ENCODE assay signal across 12 cellular contexts in the genomic region with DNA sequence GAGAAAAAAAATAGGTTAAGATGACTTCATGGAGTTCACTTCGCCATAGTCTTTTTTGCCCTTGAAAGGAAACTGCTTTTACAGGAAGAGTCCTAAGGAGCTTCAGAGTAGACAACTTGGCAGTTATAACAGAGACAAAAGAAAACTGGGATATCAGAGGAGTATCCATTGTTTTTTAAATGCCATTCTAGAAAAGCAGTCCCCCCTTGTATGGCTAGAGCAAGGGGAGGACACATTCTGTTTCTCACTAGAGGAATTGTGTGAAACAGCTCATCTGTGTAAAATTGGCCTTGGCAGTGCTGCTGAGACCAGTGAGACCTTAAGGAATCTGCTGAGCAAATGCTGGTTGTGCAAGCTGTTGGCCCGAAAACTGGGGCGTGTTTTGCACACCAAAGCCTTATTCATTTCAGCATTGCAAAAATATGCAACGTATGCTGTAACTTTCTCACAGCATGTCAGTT.
DNase-seq lines count a peak whose midpoint lies in the region; ATAC-seq, FAIRE-seq and TF ChIP-seq lines count a peak whose summit lies in the region.
"Had no signal": no experiment of that assay in that cellular context is flagged by ENCODE, and none has a peak within 500 bp of the region (broad histone marks: within the 10 kb centered on the region; RNA-seq: fewer than 3 reads in every experiment).

No MANE protein-coding gene starts in this region.

- H3K4me1 ChIP-seq in astrocyte (ENCODE audit: insufficient read depth, low read length) (peaks cover 34% of the 10 kb centered on the region), heart left ventricle (peaks cover 9 to 78% (median 62%) of the 10 kb centered on the region in 12 donors), parathyroid adenoma (peaks cover 66% of the 10 kb centered on the region)

- peak; percentile 48 to 54 for DNase-seq in AML-193 (lab: John Stamatoyannopoulos, UW)
- DNase-seq in astrocyte (ENCODE audit: low read depth): peak; percentile 58
- DNase-seq in heart left ventricle: peak; percentile 26 to 73 (median 60)
- no peak for DNase-seq in NCI-H748 (lab: John Stamatoyannopoulos, UW; ENCODE audit: unreplicated experiment)
- DNase-seq in activated naive CD4-positive, alpha-beta T cell treated with anti-CD3 and anti-CD28 coated beads, Interleukin-2, amount 10 ng/mL, durations not matched to agents 7 days and 5 days: no peak
- no peak for DNase-seq in T-helper 1 cell
- DNase-seq: activated naive CD4-positive, alpha-beta T cell treated with Interleukin-2 at 50 U/mL for 16 hours; stimulated activated CD4-positive, alpha-beta T cell treated with anti-CD3 and anti-CD28 coated beads, Interleukin-12 subunit alpha, Interleukin-12 subunit beta, amount 100 ng/mL, for 4 hours; WERI-Rb-1 had no signal

- TF ChIP-seq CTCF in astrocyte (IDR thresholded peaks at IDR 0.05; ENCODE audit: insufficient read depth, low read depth, low read length) (no peak), heart left ventricle (IDR thresholded peaks at IDR 0.05) (no peak), parathyroid adenoma (IDR thresholded peaks at IDR 0.05) (no peak)

- peak overlapping the region; percentile 11 for H3K27ac Mint-ChIP-seq in astrocyte (ENCODE audit: unreplicated experiment)
- no peak overlapping the region for H3K27ac Mint-ChIP-seq in activated naive CD4-positive, alpha-beta T cell treated with anti-CD3 and anti-CD28 coated beads, Interleukin-2, amount 10 ng/mL, durations not matched to agents 7 days and 5 days
- H3K27ac Mint-ChIP-seq: B cell had no signal

- CTCF ChIA-PET in activated naive CD4-positive, alpha-beta T cell treated with anti-CD3 and anti-CD28 coated beads, Interleukin-2, amount 10 ng/mL, durations not matched to agents 7 days and 5 days (lab: Charles Lee): no interaction called here

- H3K27me3 ChIP-seq in astrocyte (ENCODE audit: insufficient read depth, low read length) (no peaks in the 10 kb centered on the region), heart left ventricle (no peaks in the 10 kb centered on the region), parathyroid adenoma (ENCODE audit: control insufficient read depth, insufficient read depth, low read length) (no peaks in the 10 kb centered on the region)

- H3K4me1 Mint-ChIP-seq in astrocyte (ENCODE audit: low read depth, unreplicated experiment): peaks cover 37% of the 10 kb centered on the region
- no peaks in the 10 kb centered on the region for H3K4me1 Mint-ChIP-seq in activated naive CD4-positive, alpha-beta T cell treated with anti-CD3 and anti-CD28 coated beads, Interleukin-2, amount 10 ng/mL, durations not matched to agents 7 days and 5 days
- H3K4me1 Mint-ChIP-seq: B cell had no signal

- H3K4me3 ChIP-seq in astrocyte (ENCODE audit: insufficient read depth, low read depth, low read length) (no peak overlapping the region), heart left ventricle (no peak overlapping the region), parathyroid adenoma (ENCODE audit: low read depth, low read length) (no peak overlapping the region)

- no peaks in the 10 kb centered on the region for H3K9me3 ChIP-seq in astrocyte (ENCODE audit: insufficient read depth, low read depth, low read length)
- H3K9me3 ChIP-seq in heart left ventricle: no peaks in the 10 kb centered on the region
- no peaks in the 10 kb centered on the region for H3K9me3 ChIP-seq in parathyroid adenoma (ENCODE audit: control insufficient read depth, low read length)

- no peaks in the 10 kb centered on the region for H3K79me2 ChIP-seq in astrocyte (ENCODE audit: insufficient read depth, low read length)
- H3K79me2 ChIP-seq in parathyroid adenoma: peaks cover 4% of the 10 kb centered on the region

- no peaks in the 10 kb centered on the region for H4K20me1 ChIP-seq in astrocyte (ENCODE audit: insufficient read depth, low read length)

- TF ChIP-seq POLR2A in heart left ventricle (IDR thresholded peaks at IDR 0.05): no peak

- FAIRE-seq in astrocyte (lab: Jason Lieb, UNC): peak; percentile 64

- H2AFZ ChIP-seq in astrocyte (ENCODE audit: low read depth, low read length) (peak overlapping the region; percentile 13), parathyroid adenoma (peak overlapping the region; percentile 53)

- H3K27ac ChIP-seq in astrocyte (ENCODE audit: low read depth, low read length) (peak overlapping the region; percentile 6), heart left ventricle (peak overlapping the region; percentile 65 to 92 (median 78)), parathyroid adenoma (peak overlapping the region; percentile 96)
- H3K27ac ChIP-seq: WERI-Rb-1 had no signal

- H3K36me3 ChIP-seq in astrocyte (ENCODE audit: insufficient read depth, low read length) (peaks cover 3% of the 10 kb centered on the region), heart left ventricle (peaks cover 0 to 50% (median 15%) of the 10 kb centered on the region in 9 donors), parathyroid adenoma (ENCODE audit: control insufficient read depth, insufficient read depth, low read length) (no peaks in the 10 kb centered on the region)

- WGBS in heart left ventricle, 4 donors: 27 to 54% (median 41%) methylated on average over 4 of the region's 4 CpGs

- H3K36me3 Mint-ChIP-seq in astrocyte (ENCODE audit: low read depth, unreplicated experiment): peaks cover 15% of the 10 kb centered on the region
- peaks cover 5% of the 10 kb centered on the region for H3K36me3 Mint-ChIP-seq in activated naive CD4-positive, alpha-beta T cell treated with anti-CD3 and anti-CD28 coated beads, Interleukin-2, amount 10 ng/mL, durations not matched to agents 7 days and 5 days

- no peaks in the 10 kb centered on the region for H3K27me3 Mint-ChIP-seq in astrocyte (ENCODE audit: low read depth, unreplicated experiment)
- no peaks in the 10 kb centered on the region for H3K27me3 Mint-ChIP-seq in activated naive CD4-positive, alpha-beta T cell treated with anti-CD3 and anti-CD28 coated beads, Interleukin-2, amount 10 ng/mL, durations not matched to agents 7 days and 5 days
- H3K27me3 Mint-ChIP-seq: B cell had no signal

- intact Hi-C loops in heart left ventricle (cut with DNase I): loop anchor here in 5 of 10 donors (10.0 kb wide), 2 partner anchors 88 to 142 kb away; no protein-coding TSS in a partner anchor

- H3K9ac ChIP-seq in astrocyte (ENCODE audit: low read length) (no peak overlapping the region), parathyroid adenoma (no peak overlapping the region)

- H3K9me3 Mint-ChIP-seq in astrocyte (ENCODE audit: unreplicated experiment): no peaks in the 10 kb centered on the region
- H3K9me3 Mint-ChIP-seq in activated naive CD4-positive, alpha-beta T cell treated with anti-CD3 and anti-CD28 coated beads, Interleukin-2, amount 10 ng/mL, durations not matched to agents 7 days and 5 days: no peaks in the 10 kb centered on the region

- ATAC-seq in heart left ventricle (peak in 3 of 4 donors; percentile 8 to 56 (median 25)), HG03571 (IDR thresholded peaks at IDR 0.05; ENCODE audit: unreplicated experiment) (no peak)

- H3K4me3 Mint-ChIP-seq in astrocyte (ENCODE audit: unreplicated experiment): no peak overlapping the region
- H3K4me3 Mint-ChIP-seq in activated naive CD4-positive, alpha-beta T cell treated with anti-CD3 and anti-CD28 coated beads, Interleukin-2, amount 10 ng/mL, durations not matched to agents 7 days and 5 days: no peak overlapping the region
- H3K4me3 Mint-ChIP-seq: B cell had no signal

- H3K4me2 ChIP-seq in astrocyte (ENCODE audit: low read length): peak overlapping the region; percentile 36
- no peak overlapping the region for H3K4me2 ChIP-seq in parathyroid adenoma (ENCODE audit: low read length)

Comparison
In these comparisons a context has a peak if more than half of its experiments do, and no peak if none do; other contexts are left out.
1. DNase-seq: peak in AML-193 (2 of 2), astrocyte (single experiment) and heart left ventricle (5 of 5); none in NCI-H748 (single experiment), activated naive CD4-positive, alpha-beta T cell treated with anti-CD3 and anti-CD28 coated beads, Interleukin-2, amount 10 ng/mL, durations not matched to agents 7 days and 5 days (single experiment) and T-helper 1 cell (0 of 5).
2. H3K27ac ChIP-seq: peak in every context shown above with its lines; median percentile 96 in parathyroid adenoma; 78 in heart left ventricle; 6 in astrocyte.